6 cellular contexts compared by ENCODE assay signal in genomic region chr9:133477992-133478850, GRCh38. TPM values are rescaled to one million over a fixed set of nuclear protein-coding genes. Genes with fewer than 3 reads are reported as not detected.
DNase-seq lines count a peak whose midpoint lies in the region; ATAC-seq and TF ChIP-seq lines count a peak whose summit lies in the region.

No MANE protein-coding gene starts in this region.

- peak overlapping the region in 1 of 2 donors; percentile 15 for H3K4me3 ChIP-seq in body of pancreas

- TF ChIP-seq CTCF in body of pancreas (IDR thresholded peaks at IDR 0.05) = no peak

- peak; percentile 44 for ATAC-seq in HG03460 (IDR thresholded peaks at IDR 0.05; ENCODE audit: unreplicated experiment)
- peak; percentile 41 for ATAC-seq in body of pancreas

- H3K4me1 ChIP-seq in body of pancreas = peaks cover 19% of the 10 kb centered on the region

- peaks cover 8% of the 10 kb centered on the region for H3K4me1 Mint-ChIP-seq in T-helper 2 cell treated with Interferon-gamma antibody and Interleukin-4, amounts not matched to agents 5 μg/mL and 100 μg/mL, for 36 hours (ENCODE audit: low read depth)

- no peaks in the 10 kb centered on the region for H3K36me3 ChIP-seq in body of pancreas (replicated peaks in 1 of 2; ENCODE audit: insufficient read depth in 1 of 2, low read depth in 2 of 2)

- H3K27me3 Mint-ChIP-seq in T-helper 2 cell treated with Interferon-gamma antibody and Interleukin-4, amounts not matched to agents 5 μg/mL and 100 μg/mL, for 36 hours (ENCODE audit: low read depth) = peaks cover 9% of the 10 kb centered on the region

- no peaks in the 10 kb centered on the region for H3K36me3 Mint-ChIP-seq in T-helper 2 cell treated with Interferon-gamma antibody and Interleukin-4, amounts not matched to agents 5 μg/mL and 100 μg/mL, for 36 hours (ENCODE audit: low read depth)

- H3K27me3 ChIP-seq in body of pancreas = peaks cover 0 to 8% of the 10 kb centered on the region in 2 donors

- intact Hi-C loops in body of pancreas (cut with DNase I) = no loop called here

- TF ChIP-seq POLR2A in body of pancreas (IDR thresholded peaks at IDR 0.05) = no peak

- no peaks in the 10 kb centered on the region for H3K9me3 ChIP-seq in body of pancreas

- WGBS in body of pancreas, 2 donors = 36 to 62% methylated on average over 7 to 17 of the region's 17 CpGs

- H3K4me3 Mint-ChIP-seq in T-helper 2 cell treated with Interferon-gamma antibody and Interleukin-4, amounts not matched to agents 5 μg/mL and 100 μg/mL, for 36 hours = peak overlapping the region; percentile 29

- H3K9me3 Mint-ChIP-seq in T-helper 2 cell treated with Interferon-gamma antibody and Interleukin-4, amounts not matched to agents 5 μg/mL and 100 μg/mL, for 36 hours = no peaks in the 10 kb centered on the region

- peak overlapping the region; percentile 57 for H3K27ac Mint-ChIP-seq in T-helper 2 cell treated with Interferon-gamma antibody and Interleukin-4, amounts not matched to agents 5 μg/mL and 100 μg/mL, for 36 hours

- H3K27ac ChIP-seq in body of pancreas = peak overlapping the region in 3 of 4 donors; percentile 37 to 77 (median 70)

- no peak for DNase-seq in T-helper 2 cell treated with Interferon-gamma antibody and Interleukin-4, amounts not matched to agents 5 μg/mL and 100 μg/mL, for 36 hours (ENCODE audit: low spot score)
- DNase-seq in T-helper 2 cell = no peak
- DNase-seq in body of pancreas = no peak
- peak; percentile 24 for DNase-seq in myocyte (ENCODE audit: low read depth)
- no peak for DNase-seq in stimulated activated CD4-positive, alpha-beta T cell treated with anti-CD3 and anti-CD28 coated beads, Interleukin-4, amount 100 ng/mL, for 4 hours

RNA-seq across cellular contexts. Expression of gene SLC2A6, which starts 0.7 kb away (rescaled TPM):
- 1 to 10 TPM; 2.6 to 3.0 TPM for total RNA-seq in body of pancreas
- 16.0 and 16.9 TPM in 2 replicates for total RNA-seq in myocyte
- polyA plus RNA-seq in myocyte (2012) = 11.5 TPM

RNA-seq across cellular contexts. Expression of gene CACFD1, which starts 18.4 kb away (rescaled TPM):
- total RNA-seq in body of pancreas = 10 to 100 TPM; 19.2 to 25.4 TPM
- total RNA-seq in myocyte = 20.2 and 26.6 TPM in 2 replicates
- polyA plus RNA-seq in myocyte (2012) = 18.3 TPM

RNA-seq across cellular contexts. Expression of gene MYMK, which starts 46.5 kb away (rescaled TPM):
- not detected for total RNA-seq in body of pancreas
- total RNA-seq in myocyte = 441 and 664 TPM in 2 replicates
- polyA plus RNA-seq in myocyte (2012) = 438 TPM

RNA-seq across cellular contexts. Expression of gene ADAMTS13, which starts 56.1 kb away (rescaled TPM):
- total RNA-seq in body of pancreas = 1 to 10 TPM; 2.3 to 5.6 TPM
- total RNA-seq in myocyte = 1.2 and 2.5 TPM in 2 replicates
- polyA plus RNA-seq in myocyte (2012) = 6.8 TPM

RNA-seq across cellular contexts. Expression of gene ADAMTSL2, which starts 56.3 kb away (rescaled TPM):
- total RNA-seq in body of pancreas (10 to 100 TPM in 1 of 2 donors, 1 to 10 TPM in 1; 4.2 to 21.8 TPM), myocyte (4.7 and 8.1 TPM in 2 replicates)
- polyA plus RNA-seq in myocyte (2012) = 8.8 TPM

Comparison
In these comparisons a context has a peak if more than half of its experiments do, and no peak if none do; other contexts are left out.
1. RNA of gene MYMK, which starts 46.5 kb away (total RNA-seq): 441 to 664 TPM in myocyte; not detected in body of pancreas; every median in the first group is over 100 times any median in the second.